10 cellular contexts compared by ENCODE assay signal in genomic region chr4:76385974-76386373, GRCh38. TPM values are rescaled to one million over a fixed set of nuclear protein-coding genes. Genes with fewer than 3 reads are reported as not detected.
"Had no signal": no experiment of that assay in that cellular context is flagged by ENCODE, and none has a peak within 500 bp of the region (broad histone marks: within the 10 kb centered on the region; RNA-seq: fewer than 3 reads in every experiment).

No MANE protein-coding gene starts in this region.

- H3K4me1 ChIP-seq: HAP-1 had no signal

- H3K4me3 ChIP-seq: HAP-1 had no signal

- H3K27ac Mint-ChIP-seq: IgD-negative memory B cell had no signal

- H3K36me3 ChIP-seq: HAP-1 had no signal

- FAIRE-seq: HepG2, HTR-8/SVneo had no signal

- DNase-seq: GOT3, H7, KG1 had no signal

- ATAC-seq: HCT116 had no signal

- H3K4me1 Mint-ChIP-seq: IgD-negative memory B cell had no signal

- H3K4me3 Mint-ChIP-seq: IgD-negative memory B cell had no signal

RNA-seq across cellular contexts. Expression of gene CCDC158, which starts 35.0 kb away (rescaled TPM):
- total RNA-seq: H4, H7, HepG2, HT-29 had no signal
- polyA plus RNA-seq: HepG2, IgD-negative memory B cell had no signal

RNA-seq across cellular contexts. Expression of gene SHROOM3, which starts 49.1 kb away (rescaled TPM):
- total RNA-seq: HepG2 had no signal
- polyA plus RNA-seq: IgD-negative memory B cell had no signal
